21 cellular contexts compared by ENCODE assay signal in genomic region chr20:59606566-59606965, GRCh38. TPM values are rescaled to one million over a fixed set of nuclear protein-coding genes. Genes with fewer than 3 reads are reported as not detected.
DNase-seq lines count a peak whose midpoint lies in the region; ATAC-seq and TF ChIP-seq lines count a peak whose summit lies in the region.
"Had no signal": no experiment of that assay in that cellular context is flagged by ENCODE, and none has a peak within 500 bp of the region (broad histone marks: within the 10 kb centered on the region; RNA-seq: fewer than 3 reads in every experiment).

No MANE protein-coding gene starts in this region.

- no peak overlapping the region for H3K9ac ChIP-seq in neuronal stem cell (ENCODE audit: low read depth, low read length, poor library complexity)

- H3K4me3 Mint-ChIP-seq in progenitor cell of endocrine pancreas (ENCODE audit: low read depth) = peak overlapping the region; percentile 55
- H3K4me3 Mint-ChIP-seq: CD8-positive, alpha-beta T cell had no signal

- no CpG with 5 or more reads among the region's 4 CpGs for WGBS in neuronal stem cell (ENCODE audit: extremely low coverage in 2 of 2, insufficient read length in 2 of 2, insufficient replicate concordance in 1 of 2), 2 donors

- H2BK15ac ChIP-seq in neuronal stem cell (ENCODE audit: low read length) = no peak overlapping the region

- H3K36me3 Mint-ChIP-seq in progenitor cell of endocrine pancreas (ENCODE audit: insufficient read depth) = no peaks in the 10 kb centered on the region
- H3K36me3 Mint-ChIP-seq: CD8-positive, alpha-beta T cell had no signal

- no peak overlapping the region for H2BK12ac ChIP-seq in neuronal stem cell (ENCODE audit: low read length)

- no peak overlapping the region for H3K23ac ChIP-seq in neuronal stem cell (ENCODE audit: low read depth, low read length, poor library complexity)

- H3K4ac ChIP-seq in neuronal stem cell (ENCODE audit: low read length) = no peak overlapping the region

- no peaks in the 10 kb centered on the region for H3K79me1 ChIP-seq in neuronal stem cell (ENCODE audit: low read depth, low read length)

- DNase-seq in NCI-H2227 (lab: John Stamatoyannopoulos, UW; ENCODE audit: unreplicated experiment) = peak; percentile 36
- no peak for DNase-seq in NCI-H2227 treated with DMSO at 0.1 percent for 48 hours (lab: John Stamatoyannopoulos, UW)
- no peak for DNase-seq in progenitor cell of endocrine pancreas (ENCODE audit: low spot score, unreplicated experiment)
- DNase-seq in activated T-cell treated with anti-CD3 and anti-CD28 coated beads, Interleukin-2, amount 50 U/mL, for 1 hour = no peak
- DNase-seq in NCI-H2171 treated with DMSO at 0.1 percent for 48 hours (lab: John Stamatoyannopoulos, UW) = no peak
- DNase-seq in neuronal stem cell (ENCODE audit: low spot score) = no peak
- DNase-seq: ACHN; CD8-positive, alpha-beta T cell; DND-41; Karpas-422; MG63; NCI-H1694 treated with DMSO at 0.1 percent for 48 hours; NCI-H2081 treated with DMSO at 0.1 percent for 48 hours; NCI-H510A; NCI-H82; PC-3; Right ventricle myocardium superior had no signal

- peaks cover 0 to 2% of the 10 kb centered on the region in 2 donors for H3K9me3 ChIP-seq in neuronal stem cell (replicated peaks in 1 of 2; ENCODE audit: control insufficient read depth in 2 of 2, insufficient read depth in 1 of 2, low read depth in 1 of 2, low read length in 2 of 2)
- H3K9me3 ChIP-seq: MG63 had no signal

- no peak overlapping the region for H3K18ac ChIP-seq in neuronal stem cell (ENCODE audit: low read length)

- peak overlapping the region; percentile 63 for H3K27ac Mint-ChIP-seq in progenitor cell of endocrine pancreas
- H3K27ac Mint-ChIP-seq: CD8-positive, alpha-beta T cell had no signal

- H2AFZ ChIP-seq in neuronal stem cell (ENCODE audit: low read length) = no peak overlapping the region

- peaks cover 0 to 3% of the 10 kb centered on the region in 2 donors for H3K4me1 ChIP-seq in neuronal stem cell (ENCODE audit: control insufficient read depth in 2 of 2, insufficient read depth in 1 of 2, low read depth in 1 of 2, low read length in 2 of 2)

- H2BK120ac ChIP-seq in neuronal stem cell (ENCODE audit: low read depth, low read length) = no peak overlapping the region

- no peak overlapping the region for H3K14ac ChIP-seq in neuronal stem cell (ENCODE audit: low read length)

- H3K4me3 ChIP-seq in neuronal stem cell (ENCODE audit: low read length in 2 of 2) = no peak overlapping the region
- H3K4me3 ChIP-seq: GM12878, MG63 had no signal

- no peak overlapping the region for H2AK5ac ChIP-seq in neuronal stem cell (ENCODE audit: low read depth, low read length)

- H3K4me2 ChIP-seq in neuronal stem cell (ENCODE audit: insufficient read depth, low read length, poor library complexity, severe bottlenecking) = no peak overlapping the region

- TF ChIP-seq CTCF in progenitor cell of endocrine pancreas (IDR thresholded peaks at IDR 0.05; ENCODE audit: unreplicated experiment) = no peak

- H3K27me3 ChIP-seq in layer of hippocampus (ENCODE audit: control insufficient read depth, insufficient read depth, low read length) (peaks cover 2% of the 10 kb centered on the region), neuronal stem cell (ENCODE audit: control insufficient read depth in 3 of 3, insufficient read depth in 3 of 3, low read depth in 1 of 3, low read length in 3 of 3) (peaks cover 9 to 62% (median 59%) of the 10 kb centered on the region in 3 experiments)
- H3K27me3 ChIP-seq: MG63 had no signal

- H3K27ac ChIP-seq in layer of hippocampus (ENCODE audit: low read depth, low read length) (peak overlapping the region; percentile 49), neuronal stem cell (replicated peaks; ENCODE audit: low read length) (no peak overlapping the region)
- H3K27ac ChIP-seq: 22Rv1 had no signal

- no peak overlapping the region for H2BK5ac ChIP-seq in neuronal stem cell (ENCODE audit: low read length)

- H4K8ac ChIP-seq in neuronal stem cell (ENCODE audit: low read depth, low read length) = no peak overlapping the region

- H3K36me3 ChIP-seq in neuronal stem cell (replicated peaks in 1 of 2; ENCODE audit: control insufficient read depth in 2 of 2, insufficient read depth in 2 of 2, low read length in 2 of 2) = no peaks in the 10 kb centered on the region
- H3K36me3 ChIP-seq: MG63 had no signal

- H3K9me3 Mint-ChIP-seq in progenitor cell of endocrine pancreas (ENCODE audit: low read depth) = no peaks in the 10 kb centered on the region
- H3K9me3 Mint-ChIP-seq: CD8-positive, alpha-beta T cell had no signal

- no peak for ATAC-seq in HG02885 (IDR thresholded peaks at IDR 0.05; ENCODE audit: poor library complexity, unreplicated experiment)
- ATAC-seq: CD8-positive, alpha-beta T cell; GM12878; PC-3 had no signal

- peaks cover 48% of the 10 kb centered on the region for H3K27me3 Mint-ChIP-seq in progenitor cell of endocrine pancreas

- peaks cover 14% of the 10 kb centered on the region for H3K4me1 Mint-ChIP-seq in progenitor cell of endocrine pancreas (ENCODE audit: low read depth)

- H4K91ac ChIP-seq in neuronal stem cell (ENCODE audit: low read depth, low read length, poor library complexity) = no peak overlapping the region

RNA-seq across cellular contexts. Expression of gene PHACTR3, which starts 2.2 kb away (rescaled TPM):
- 1.1 and 1.4 TPM in 2 replicates for total RNA-seq in progenitor cell of endocrine pancreas
- polyA plus RNA-seq in neuronal stem cell (2013, experiment 1 of 2) = 0.28 TPM
- 0.22 TPM for polyA plus RNA-seq in neuronal stem cell (2013, experiment 2 of 2)
- total RNA-seq: CD8-positive, alpha-beta T cell had no signal
